ENCODE assay signal across 7 cellular contexts in genomic region chr6:148343383-148343782, GRCh38. TPM values are rescaled to one million over a fixed set of nuclear protein-coding genes. Genes with fewer than 3 reads are reported as not detected.
DNase-seq lines count a peak whose midpoint lies in the region; ATAC-seq and TF ChIP-seq lines count a peak whose summit lies in the region.

No MANE protein-coding gene starts in this region.

- TF ChIP-seq CTCF in kidney epithelial cell (IDR thresholded peaks at IDR 0.05; ENCODE audit: insufficient read depth, low read length, poor library complexity, severe bottlenecking), result no peak
- TF ChIP-seq CTCF in stomach (IDR thresholded peaks at IDR 0.05), result no peak

- H3K9me3 ChIP-seq in HUES48 (ENCODE audit: control insufficient read depth, insufficient read depth, low read length) (no peaks in the 10 kb centered on the region), stomach (no peaks in the 10 kb centered on the region)

- H3K4me1 ChIP-seq in HUES48 (ENCODE audit: control insufficient read depth, insufficient read depth, low read length), result peaks cover 53% of the 10 kb centered on the region
- H3K4me1 ChIP-seq in stomach, result peaks cover 6 to 42% (median 20%) of the 10 kb centered on the region in 4 donors

- H3K27ac ChIP-seq in HUES48 (ENCODE audit: low read depth, low read length) (peak overlapping the region; percentile 100), stomach (peak overlapping the region; percentile 84 to 89 (median 86))

- WGBS in stomach, 5 donors, result 9 to 12% (median 10%) methylated on average over 3 of the region's 3 CpGs

- DNase-seq in amniotic epithelial cell (ENCODE audit: low read depth) (peak; percentile 12), kidney epithelial cell (ENCODE audit: low read depth) (no peak), stomach (no peak), CD1c-positive myeloid dendritic cell (ENCODE audit: extremely low spot score) (no peak), SHP77 treated with DMSO at 0.1 percent for 48 hours (lab: John Stamatoyannopoulos, UW) (no peak)

- TF ChIP-seq POLR2A in stomach (IDR thresholded peaks at IDR 0.05), result no peak

- H3K9ac ChIP-seq in HUES48 (ENCODE audit: low read depth, low read length), result peak overlapping the region; percentile 93

- no peak for TF ChIP-seq EP300 in stomach (IDR thresholded peaks at IDR 0.05)

- no peaks in the 10 kb centered on the region for H3K36me3 ChIP-seq in HUES48 (ENCODE audit: control insufficient read depth, insufficient read depth, low read length)
- H3K36me3 ChIP-seq in kidney epithelial cell (ENCODE audit: control insufficient read depth, insufficient read depth, low read length), result no peaks in the 10 kb centered on the region
- H3K36me3 ChIP-seq in stomach, result no peaks in the 10 kb centered on the region

- no peak for ATAC-seq in GM21381 (IDR thresholded peaks at IDR 0.05; ENCODE audit: unreplicated experiment)

- peak overlapping the region; percentile 77 for H3K4me3 ChIP-seq in HUES48 (ENCODE audit: low read depth, low read length)
- peak overlapping the region; percentile 84 for H3K4me3 ChIP-seq in kidney epithelial cell (ENCODE audit: low read depth, low read length)
- peak overlapping the region; percentile 63 to 73 (median 64) for H3K4me3 ChIP-seq in stomach

- intact Hi-C loops in stomach (cut with DNase I; ENCODE audit: low total_unique reads), result loop anchor here (10.0 kb wide), 1 partner anchor 121 kb away; no protein-coding TSS in a partner anchor

- H3K27me3 ChIP-seq in HUES48 (ENCODE audit: control insufficient read depth, insufficient read depth, low read length), result no peaks in the 10 kb centered on the region
- no peaks in the 10 kb centered on the region for H3K27me3 ChIP-seq in kidney epithelial cell (ENCODE audit: control insufficient read depth, insufficient read depth, low read length)
- peaks cover 0 to 7% (median 0%) of the 10 kb centered on the region in 3 donors for H3K27me3 ChIP-seq in stomach

RNA-seq across cellular contexts. Expression of gene SASH1, which starts 0.7 kb away (rescaled TPM):
- 12.1 and 13.8 TPM in 2 replicates for total RNA-seq in kidney epithelial cell
- total RNA-seq in stomach, result 10 to 100 TPM; 14.0 to 82.6 (median 19.4) TPM
- polyA plus RNA-seq in stomach, result 1 to 10 TPM; 5.8 to 8.6 (median 7.5) TPM
